In genomic region chr12:48220701-48221100, GRCh38 we compare ENCODE assay signal across 34 cellular contexts. TPM values are rescaled to one million over a fixed set of nuclear protein-coding genes. Genes with fewer than 3 reads are reported as not detected.
DNase-seq lines count a peak whose midpoint lies in the region; ATAC-seq and FAIRE-seq lines count a peak whose summit lies in the region.
"Had no signal": no experiment of that assay in that cellular context is flagged by ENCODE, and none has a peak within 500 bp of the region (broad histone marks: within the 10 kb centered on the region; RNA-seq: fewer than 3 reads in every experiment).

No MANE protein-coding gene starts in this region.

- no peaks in the 10 kb centered on the region for H3K4me1 Mint-ChIP-seq in activated T-cell treated with anti-CD3 and anti-CD28 coated beads, Interleukin-2, amount 50 U/mL, for 4 hours (ENCODE audit: low read depth)
- H3K4me1 Mint-ChIP-seq: B cell; CD4-positive, CD25-positive, alpha-beta regulatory T cell; CD8-positive, alpha-beta memory T cell had no signal

- no peaks in the 10 kb centered on the region for H3K9me3 Mint-ChIP-seq in activated T-cell treated with anti-CD3 and anti-CD28 coated beads, Interleukin-2, amount 50 U/mL, for 4 hours
- H3K9me3 Mint-ChIP-seq: CD4-positive, alpha-beta T cell; CD8-positive, alpha-beta memory T cell; CD8-positive, alpha-beta T cell had no signal

- ATAC-seq in activated T-cell treated with anti-CD3 and anti-CD28 coated beads, Interleukin-2, amount 50 U/mL, for 4 hours: no peak
- ATAC-seq in GM21619 (IDR thresholded peaks at IDR 0.05; ENCODE audit: unreplicated experiment): no peak
- ATAC-seq: A549; CD8-positive, alpha-beta T cell had no signal

- DNase-seq in NCI-H1436 (lab: John Stamatoyannopoulos, UW): no peak
- no peak for DNase-seq in activated T-cell treated with anti-CD3 and anti-CD28 coated beads, Interleukin-2, amount 50 U/mL, for 4 hours
- DNase-seq: 8988T; ACHN; AML-193; BE2C; C1 segment of cervical spinal cord; Caco-2; Calu3; CD4-positive, alpha-beta memory T cell; CD4-positive, alpha-beta T cell; CD4-positive, CD25-positive, alpha-beta regulatory T cell; CD8-positive, alpha-beta memory T cell; CD8-positive, alpha-beta T cell; COR-L47; DMS 273 treated with DMSO at 0.1 percent for 48 hours; DMS153; DMS53; DMS79; DMS79 treated with DMSO at 0.1 percent for 48 hours; DND-41; EL had no signal

- no peaks in the 10 kb centered on the region for H3K36me3 Mint-ChIP-seq in activated T-cell treated with anti-CD3 and anti-CD28 coated beads, Interleukin-2, amount 50 U/mL, for 4 hours (ENCODE audit: insufficient read depth)
- H3K36me3 Mint-ChIP-seq: CD4-positive, alpha-beta memory T cell; CD4-positive, CD25-positive, alpha-beta regulatory T cell; CD8-positive, alpha-beta T cell had no signal

- H3K27me3 Mint-ChIP-seq in activated T-cell treated with anti-CD3 and anti-CD28 coated beads, Interleukin-2, amount 50 U/mL, for 4 hours (ENCODE audit: low read depth): peaks cover 17% of the 10 kb centered on the region

- H3K4me3 Mint-ChIP-seq in activated T-cell treated with anti-CD3 and anti-CD28 coated beads, Interleukin-2, amount 50 U/mL, for 4 hours: no peak overlapping the region
- H3K4me3 Mint-ChIP-seq: B cell; CD14-positive monocyte; CD4-positive, alpha-beta memory T cell; CD4-positive, alpha-beta T cell; CD4-positive, CD25-positive, alpha-beta regulatory T cell; CD8-positive, alpha-beta memory T cell; CD8-positive, alpha-beta T cell had no signal

- peak; percentile 25 for FAIRE-seq in G401.6 (lab: Jason Lieb, UNC)
- FAIRE-seq in TTC549 (lab: Jason Lieb, UNC): peak; percentile 7
- peak; percentile 33 for FAIRE-seq in colon (lab: Jason Lieb, UNC)
- FAIRE-seq: A204.1, A549, D721Med had no signal

RNA-seq across cellular contexts. Expression of gene OR10AD1, which starts 17.6 kb away (rescaled TPM):
- total RNA-seq in activated T-cell treated with anti-CD3 and anti-CD28 coated beads, Interleukin-2, amount 50 U/mL, for 4 hours: not detected
- total RNA-seq: A172; A673; B cell; Caco-2; Calu3; CD4-positive, alpha-beta memory T cell; CD4-positive, alpha-beta T cell; CD4-positive, CD25-positive, alpha-beta regulatory T cell; CD8-positive, alpha-beta memory T cell; CD8-positive, alpha-beta T cell; Daoy had no signal

RNA-seq across cellular contexts. Expression of gene CCDC184, which starts 37.3 kb away (rescaled TPM):
- total RNA-seq in activated T-cell treated with anti-CD3 and anti-CD28 coated beads, Interleukin-2, amount 50 U/mL, for 4 hours: under 1 TPM; 0.22 to 0.61 (median 0.34) TPM
- total RNA-seq: A172 had no signal
